ENCODE assay signal across 13 cellular contexts in the genomic region with DNA sequence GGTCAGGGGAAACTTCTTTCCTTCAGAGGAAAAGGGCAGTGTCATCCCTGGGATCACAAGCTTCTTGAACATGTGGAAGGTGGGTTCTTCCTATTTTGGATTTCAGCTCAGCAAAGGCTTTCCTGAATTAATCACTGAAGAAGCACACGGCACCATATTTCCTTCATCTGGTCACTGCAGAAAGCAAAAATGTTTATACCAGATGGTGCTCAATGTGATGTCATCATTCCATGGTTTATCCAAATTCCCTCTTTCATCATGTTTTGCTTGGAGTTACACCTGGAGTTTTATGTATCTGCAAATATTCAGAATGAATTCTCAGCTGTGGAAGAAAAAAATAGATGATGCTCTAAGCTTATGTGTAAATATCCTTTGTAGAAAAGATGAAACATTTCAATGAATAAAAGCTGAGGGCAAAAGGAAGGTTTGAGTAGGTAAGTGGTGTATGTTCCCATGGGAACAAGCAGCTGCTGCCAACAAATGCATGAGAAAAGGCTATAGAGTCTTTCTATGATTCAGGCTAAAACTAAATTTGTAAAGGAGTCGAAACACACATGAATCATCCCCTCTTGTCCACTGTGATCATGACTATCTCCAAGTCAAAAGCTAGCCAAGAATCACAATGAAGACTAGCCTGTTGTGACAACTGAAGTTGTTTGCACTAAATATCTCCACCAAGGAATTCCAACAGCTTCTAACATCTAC. TPM values are rescaled to one million over a fixed set of nuclear protein-coding genes. Genes with fewer than 3 reads are reported as not detected.
DNase-seq lines count a peak whose midpoint lies in the region; TF ChIP-seq lines count a peak whose summit lies in the region.
"Had no signal": no experiment of that assay in that cellular context is flagged by ENCODE, and none has a peak within 500 bp of the region (broad histone marks: within the 10 kb centered on the region; RNA-seq: fewer than 3 reads in every experiment).

No MANE protein-coding gene starts in this region.

- peaks cover 39% of the 10 kb centered on the region for H3K4me1 ChIP-seq in osteoblast (ENCODE audit: insufficient read depth, low read length)

- H3K36me3 ChIP-seq in osteoblast (ENCODE audit: insufficient read depth, low read length): no peaks in the 10 kb centered on the region

- H3K79me2 ChIP-seq in osteoblast (ENCODE audit: insufficient read depth, low read length): no peaks in the 10 kb centered on the region

- DNase-seq in DMS53 treated with DMSO at 0.1 percent for 48 hours (lab: John Stamatoyannopoulos, UW; ENCODE audit: unreplicated experiment) (peak; percentile 97), NCI-H226 (peak; percentile 66), dedifferentiated amniotic fluid mesenchymal stem cell (ENCODE audit: extremely low spot score) (peak; percentile 82), osteoblast (ENCODE audit: insufficient read length, low spot score, missing footprints) (peak; percentile 80), hypothalamus (lab: John Stamatoyannopoulos, UW) (no peak), NCI-H2029 (lab: John Stamatoyannopoulos, UW) (no peak), cerebellar nuclear complex (lab: John Stamatoyannopoulos, UW) (no peak)
- DNase-seq in stimulated activated CD8-positive, alpha-beta memory T cell treated with anti-CD3 and anti-CD28 coated beads, Interleukin-4, amount 100 ng/mL, for 48 hours: no peak
- DNase-seq: activated CD4-positive, alpha-beta memory T cell treated with anti-CD3 and anti-CD28 coated beads for 36 hours; stimulated activated CD4-positive, alpha-beta T cell treated with anti-CD3 and anti-CD28 coated beads, Interleukin-12 subunit alpha, Interleukin-12 subunit beta, amount 100 ng/mL, for 4 hours; stimulated activated naive CD4-positive, alpha-beta T cell had no signal

- peak overlapping the region; percentile 7 for H3K4me3 ChIP-seq in osteoblast (ENCODE audit: insufficient read depth, low read length)
- H3K4me3 ChIP-seq: SK-N-MC had no signal

- TF ChIP-seq CTCF in osteoblast (IDR thresholded peaks at IDR 0.05; ENCODE audit: extremely low read depth, low read depth, low read length): no peak

- H3K4me2 ChIP-seq in osteoblast (ENCODE audit: insufficient read depth, low read length): peak overlapping the region; percentile 60

- H3K27ac ChIP-seq in osteoblast (ENCODE audit: low read depth, low read length): peak overlapping the region; percentile 98
- H3K27ac ChIP-seq: HL-60, SK-N-MC had no signal

- no peaks in the 10 kb centered on the region for H3K27me3 ChIP-seq in osteoblast (ENCODE audit: insufficient read depth, low read length)

- H2AFZ ChIP-seq in osteoblast (ENCODE audit: low read length): no peak overlapping the region

- H4K20me1 ChIP-seq in osteoblast (ENCODE audit: insufficient read depth, low read length): no peaks in the 10 kb centered on the region

- no peaks in the 10 kb centered on the region for H3K9me3 ChIP-seq in osteoblast (ENCODE audit: low read depth, low read length)

RNA-seq across cellular contexts. Expression of a gene that starts 26.9 kb away (rescaled TPM):
- total RNA-seq in osteoblast: 43.6 and 64.8 TPM in 2 replicates

Comparison
In these comparisons a context has a peak if more than half of its experiments do, and no peak if none do; other contexts are left out.
1. DNase-seq: peak in DMS53 treated with DMSO at 0.1 percent for 48 hours (single experiment), NCI-H226 (single experiment), dedifferentiated amniotic fluid mesenchymal stem cell (single experiment) and osteoblast (single experiment); none in hypothalamus (0 of 51), stimulated activated CD8-positive, alpha-beta memory T cell treated with anti-CD3 and anti-CD28 coated beads, Interleukin-4, amount 100 ng/mL, for 48 hours (single experiment), NCI-H2029 (single experiment) and cerebellar nuclear complex (0 of 2).